In genomic region chr15:88625943-88626741, GRCh38 we compare ENCODE assay signal across 13 cellular contexts. TPM values are rescaled to one million over a fixed set of nuclear protein-coding genes. Genes with fewer than 3 reads are reported as not detected.
DNase-seq lines count a peak whose midpoint lies in the region; ATAC-seq, FAIRE-seq and TF ChIP-seq lines count a peak whose summit lies in the region.
"Had no signal": no experiment of that assay in that cellular context is flagged by ENCODE, and none has a peak within 500 bp of the region (broad histone marks: within the 10 kb centered on the region; RNA-seq: fewer than 3 reads in every experiment).

No MANE protein-coding gene starts in this region.

- H2BK5ac ChIP-seq in H1 (ENCODE audit: low read depth, low read length) = no peak overlapping the region

- no peak overlapping the region for H2BK15ac ChIP-seq in H1 (ENCODE audit: low read length)

- H3K4me3 ChIP-seq in PC-3 (ENCODE audit: low read length) (no peak overlapping the region), H1 (ENCODE audit: extremely low read depth in 1 of 4, insufficient read depth in 2 of 4, low read depth in 3 of 4, low read length in 4 of 4) (no peak overlapping the region), thymus (ENCODE audit: low read length) (no peak overlapping the region)
- H3K4me3 ChIP-seq: tibial artery had no signal

- H2AFZ ChIP-seq in PC-3 (ENCODE audit: low read length) = no peak overlapping the region
- H2AFZ ChIP-seq in H1 (ENCODE audit: low read length) = no peak overlapping the region

- no peak overlapping the region for H2BK20ac ChIP-seq in H1 (ENCODE audit: low read length)

- TF ChIP-seq EP300 in H1 (IDR thresholded peaks at IDR 0.05; ENCODE audit: borderline replicate concordance in 1 of 2, low read depth in 2 of 2, low read length in 2 of 2) = no peak

- H3K4me1 ChIP-seq in PC-3 (ENCODE audit: insufficient read depth, low read length) (peaks cover 72% of the 10 kb centered on the region), H1 (replicated peaks in 1 of 4; ENCODE audit: control insufficient read depth in 3 of 4, insufficient read depth in 4 of 4, low read length in 3 of 4) (peaks cover 10 to 23% (median 13%) of the 10 kb centered on the region in 4 experiments), thymus (ENCODE audit: control insufficient read depth, insufficient read depth, low read length) (peaks cover 70% of the 10 kb centered on the region)

- peaks cover 14% of the 10 kb centered on the region for H3K23me2 ChIP-seq in H1 (ENCODE audit: low read depth, low read length)

- peaks cover 97% of the 10 kb centered on the region for H3K36me3 Mint-ChIP-seq in activated T-cell treated with anti-CD3 and anti-CD28 coated beads, Interleukin-2, amount 50 U/mL, for 24 hours (ENCODE audit: low read depth)

- TF ChIP-seq POLR2A in H1 (IDR thresholded peaks at IDR 0.05; ENCODE audit: control extremely low read depth in 1 of 2, low read depth in 2 of 2, low read length in 2 of 2) = peak; percentile 19 to 47; a peak in 2 of 3 replicates

- H3K4ac ChIP-seq in H1 (replicated peaks; ENCODE audit: insufficient read length, low read depth, low read length) = no peak overlapping the region

- H3K79me2 ChIP-seq in PC-3 (ENCODE audit: low read length) (peaks cover 94% of the 10 kb centered on the region), H1 (ENCODE audit: control insufficient read depth in 1 of 2, insufficient read depth in 2 of 2, low read length in 2 of 2) (peaks cover 63 to 87% of the 10 kb centered on the region in 2 experiments)

- no peak overlapping the region for H3K14ac ChIP-seq in H1 (ENCODE audit: insufficient read length)

- FAIRE-seq in H1 (lab: Jason Lieb, UNC) (no peak), RCC 7860 (lab: Jason Lieb, UNC) (no peak)

- no peak overlapping the region for H2AK5ac ChIP-seq in H1 (ENCODE audit: low read depth, low read length)

- H3K27ac Mint-ChIP-seq in activated T-cell treated with anti-CD3 and anti-CD28 coated beads, Interleukin-2, amount 50 U/mL, for 24 hours = peak overlapping the region; percentile 87

- no peaks in the 10 kb centered on the region for H3K9me3 Mint-ChIP-seq in activated T-cell treated with anti-CD3 and anti-CD28 coated beads, Interleukin-2, amount 50 U/mL, for 24 hours

- H3K9me3 ChIP-seq in PC-3 (ENCODE audit: low read length) (no peaks in the 10 kb centered on the region), H1 (ENCODE audit: insufficient read depth in 2 of 2, low read depth in 1 of 2, low read length in 1 of 2) (no peaks in the 10 kb centered on the region), thymus (ENCODE audit: control insufficient read depth) (no peaks in the 10 kb centered on the region)
- H3K9me3 ChIP-seq: tibial artery had no signal

- BruUV-seq in PC-3 (replicated peaks; lab: Mats Ljungman, UMichigan) = no TSS peak

- TF ChIP-seq RAD21 in H1 (IDR thresholded peaks at IDR 0.05 in 1 of 2, conservative IDR thresholded peaks at IDR 0.05 in 1 of 2; ENCODE audit: low read depth in 2 of 2, low read length in 2 of 2) = no peak

- POLR2A ChIA-PET in PC-3 (lab: Charles Lee; ENCODE audit: unreplicated experiment) (no interaction called here), H1 (lab: Charles Lee; ENCODE audit: partially characterized antibody) (interaction anchor here (0.8 to 7.5 kb wide), 7 partner anchors 8 to 90 kb away, joined by 3 to 61 read pairs (median 20); partner anchors contain the start of gene ISG20)

- no peaks in the 10 kb centered on the region for H3K27me3 ChIP-seq in PC-3 (ENCODE audit: low read length)
- no peaks in the 10 kb centered on the region for H3K27me3 ChIP-seq in H1 (replicated peaks in 1 of 4; ENCODE audit: control insufficient read depth in 3 of 4, extremely low read depth in 1 of 4, insufficient read depth in 3 of 4, low read length in 3 of 4)
- no peaks in the 10 kb centered on the region for H3K27me3 ChIP-seq in thymus (ENCODE audit: control insufficient read depth, insufficient read depth)
- H3K27me3 ChIP-seq: tibial artery had no signal

- H3K27ac ChIP-seq in PC-3 (ENCODE audit: low read length) (no peak overlapping the region), H1 (ENCODE audit: low read depth, low read length) (no peak overlapping the region), thymus (ENCODE audit: low read depth) (peak overlapping the region; percentile 96)
- H3K27ac ChIP-seq: tibial artery had no signal

- H3K56ac ChIP-seq in H1 (replicated peaks; ENCODE audit: insufficient read length, low read depth, low read length) = no peak overlapping the region

- H4K8ac ChIP-seq in H1 (ENCODE audit: extremely low read depth, insufficient read depth, low read length) = no peak overlapping the region

- H3K4me1 Mint-ChIP-seq in activated T-cell treated with anti-CD3 and anti-CD28 coated beads, Interleukin-2, amount 50 U/mL, for 24 hours (ENCODE audit: low read depth) = peaks cover 88% of the 10 kb centered on the region

- H3K23ac ChIP-seq in H1 (ENCODE audit: insufficient read length) = no peak overlapping the region

- no peaks in the 10 kb centered on the region for H3K9me2 ChIP-seq in PC-3 (replicated peaks; ENCODE audit: low read length)

- no peaks in the 10 kb centered on the region for H3K27me3 Mint-ChIP-seq in activated T-cell treated with anti-CD3 and anti-CD28 coated beads, Interleukin-2, amount 50 U/mL, for 24 hours

- no peak overlapping the region for H4K91ac ChIP-seq in H1 (replicated peaks; ENCODE audit: insufficient read length, low read length)

- H3K9ac ChIP-seq in PC-3 (ENCODE audit: low read length) (no peak overlapping the region), H1 (replicated peaks in 1 of 4; ENCODE audit: extremely low read depth in 1 of 4, low read depth in 3 of 4, low read length in 3 of 4) (no peak overlapping the region; a peak in 1 of 7 replicates)

- H3K36me3 ChIP-seq in PC-3 (ENCODE audit: low read depth, low read length) = peaks cover 57% of the 10 kb centered on the region
- H3K36me3 ChIP-seq in H1 (ENCODE audit: control insufficient read depth in 2 of 4, insufficient read depth in 4 of 4, low read length in 3 of 4) = peaks cover 43 to 70% (median 60%) of the 10 kb centered on the region in 4 experiments
- peaks cover 32% of the 10 kb centered on the region for H3K36me3 ChIP-seq in thymus (ENCODE audit: control insufficient read depth, insufficient read depth)

- H2BK12ac ChIP-seq in H1 (ENCODE audit: low read depth, low read length) = no peak overlapping the region

- in situ Hi-C loops in GM13976 (cut with MboI; ENCODE audit: low sequenced_read_pairs, unreplicated experiment) = loop anchor here (10.0 kb wide), 1 partner anchor 151 kb away; no protein-coding TSS in a partner anchor

- CTCF ChIA-PET in PC-3 (lab: Charles Lee) = no interaction called here
- CTCF ChIA-PET in H1 (lab: Charles Lee; ENCODE audit: partially characterized antibody) = interaction anchor here (0.7 to 1.2 kb wide), 5 partner anchors 12 to 172 kb away, joined by 3 to 5 read pairs (median 4); partner anchors contain the start of gene ISG20

- peak overlapping the region; percentile 54 for H3K4me3 Mint-ChIP-seq in activated T-cell treated with anti-CD3 and anti-CD28 coated beads, Interleukin-2, amount 50 U/mL, for 24 hours

- ATAC-seq in PC-3 = no peak

- DNase-seq in activated T-cell treated with anti-CD3 and anti-CD28 coated beads, Interleukin-2, amount 50 U/mL, for 24 hours = no peak
- DNase-seq in activated T-cell treated with anti-CD3 and anti-CD28 coated beads, Interleukin-2, amount 50 U/mL, for 1 hour = no peak
- no peak for DNase-seq in PC-3
- DNase-seq in H1 (ENCODE audit: low read depth in 1 of 2, low spot score in 2 of 2) = no peak
- DNase-seq in GM13976 (ENCODE audit: low spot score) = no peak
- no peak for DNase-seq in RCC 7860 (ENCODE audit: low spot score)
- no peak for DNase-seq in Ammon's horn (ENCODE audit: low spot score)
- DNase-seq: activated CD4-positive, alpha-beta T cell treated with anti-CD3 and anti-CD28 coated beads, Interleukin-2, amount 50 U/mL, for 48 hours; anterior cingulate cortex; cortex of kidney; Kasumi-1 had no signal

- WGBS in H1 (ENCODE audit: extremely low coverage in 1 of 2, insufficient coverage in 1 of 2, insufficient read length in 1 of 2, insufficient replicate concordance in 2 of 2, low coverage in 1 of 2, low lambda C conversion rate in 2 of 2, missing lambda C conversion rate in 1 of 2), 2 experiments = 96% methylated on average over 17 of the region's 23 CpGs; no CpG with 5 or more reads in 1 of the 2 experiments
- WGBS in thymus = 95% methylated on average over 23 of the region's 23 CpGs

- no peaks in the 10 kb centered on the region for H3F3A ChIP-seq in PC-3 (ENCODE audit: low read length, unreplicated experiment)

- peaks cover 30% of the 10 kb centered on the region; the same call in 1 of the 2 replicates for H4K20me1 ChIP-seq in PC-3 (ENCODE audit: low read length)
- H4K20me1 ChIP-seq in H1 (replicated peaks in 1 of 2; ENCODE audit: control insufficient read depth in 1 of 2, insufficient read depth in 2 of 2, low read length in 2 of 2) = peaks cover 71 to 75% of the 10 kb centered on the region in 2 experiments

- no peak overlapping the region for H2BK120ac ChIP-seq in H1 (replicated peaks; ENCODE audit: low read depth, low read length)

- H3K18ac ChIP-seq in H1 (ENCODE audit: extremely low read depth, low read length) = no peak overlapping the region

- TF ChIP-seq CTCF in PC-3 (conservative IDR thresholded peaks at IDR 0.05; ENCODE audit: low read depth, low read length) (no peak), H1 (IDR thresholded peaks at IDR 0.05; ENCODE audit: control extremely low read depth in 1 of 3, insufficient read depth in 1 of 3, low read depth in 1 of 3, low read length in 3 of 3) (no peak), GM13976 (IDR thresholded peaks at IDR 0.05; ENCODE audit: borderline replicate concordance, control extremely low read depth, extremely low read depth, insufficient read depth, missing control alignments) (no peak)

- H4K5ac ChIP-seq in H1 (ENCODE audit: insufficient read length, low read depth, low read length) = no peak overlapping the region

- intact Hi-C loops in PC-3 (cut with micrococcal nuclease) = loop anchor here (10.0 kb wide), 1 partner anchor 209 kb away; no protein-coding TSS in a partner anchor

- peaks cover 26% of the 10 kb centered on the region; the same call in 1 of the 2 replicates for H3K79me1 ChIP-seq in H1 (ENCODE audit: low read depth, low read length)

- H3K4me2 ChIP-seq in PC-3 (ENCODE audit: low read length) (0 out of 2 replicates have a peak overlapping the region, but pooled peaks have one; percentile 9), H1 (ENCODE audit: insufficient read depth in 1 of 2, low read depth in 2 of 2, low read length in 2 of 2) (no peak overlapping the region; a peak in 2 of 4 replicates)

RNA-seq across cellular contexts. Expression of gene AEN, which starts 5.0 kb away (rescaled TPM):
- 81.3 and 98.7 TPM in 2 replicates for total RNA-seq in PC-3 (2014; rRNA removed)
- 122 and 125 TPM in 2 replicates for total RNA-seq in H1 (2021; fragmentation: NEBNext Ultra II Directional; extraction: Animal tissue kit (Norgen Biotek cat#: 25700))
- polyA plus RNA-seq in H1 (2011; rRNA removed) (112 and 167 TPM in 2 replicates), thymus (14.1 TPM)
- polyA plus RNA-seq in H1 (2011; cell fraction: cytosol; rRNA removed) = 150 TPM
- polyA plus RNA-seq in H1 (2011; cell fraction: nucleus; rRNA removed) = 209 TPM
- 89.9 to 128 TPM (median 107 TPM) in 4 replicates for polyA plus RNA-seq in H1 (2012, experiment 1 of 2)
- polyA plus RNA-seq in H1 (2012, experiment 2 of 2) = 126 TPM
- 61.5 TPM for polyA plus RNA-seq in H1 (2013, experiment 1 of 2)
- polyA plus RNA-seq in H1 (2013, experiment 2 of 2) = 61.2 TPM
- 157 and 180 TPM in 2 replicates for polyA minus RNA-seq in H1 (2011; rRNA and poly(A)+ RNA removed)
- polyA minus RNA-seq in H1 (2011; cell fraction: cytosol; rRNA and poly(A)+ RNA removed) = 130 TPM
- polyA minus RNA-seq in H1 (2011; cell fraction: nucleus; rRNA and poly(A)+ RNA removed) = 229 TPM

RNA-seq across cellular contexts. Expression of gene ISG20, which starts 12.7 kb away (rescaled TPM):
- total RNA-seq in PC-3 (2014; rRNA removed) = 48.6 and 64.0 TPM in 2 replicates
- 2.9 and 4.0 TPM in 2 replicates for total RNA-seq in H1 (2021; fragmentation: NEBNext Ultra II Directional; extraction: Animal tissue kit (Norgen Biotek cat#: 25700))
- polyA plus RNA-seq in H1 (2011; rRNA removed) (5.0 and 5.2 TPM in 2 replicates), thymus (272 TPM)
- polyA plus RNA-seq in H1 (2011; cell fraction: cytosol; rRNA removed) = 5.5 TPM
- 6.6 TPM for polyA plus RNA-seq in H1 (2011; cell fraction: nucleus; rRNA removed)
- 2.5 to 5.7 TPM (median 4.1 TPM) in 4 replicates for polyA plus RNA-seq in H1 (2012, experiment 1 of 2)
- polyA plus RNA-seq in H1 (2012, experiment 2 of 2) = 3.0 TPM
- 3.1 TPM for polyA plus RNA-seq in H1 (2013, experiment 1 of 2)
- polyA plus RNA-seq in H1 (2013, experiment 2 of 2) = 2.1 TPM
- polyA minus RNA-seq in H1 (2011; rRNA and poly(A)+ RNA removed) = 1.8 and 2.0 TPM in 2 replicates
- polyA minus RNA-seq in H1 (2011; cell fraction: cytosol; rRNA and poly(A)+ RNA removed) = 0.81 TPM
- 3.0 TPM for polyA minus RNA-seq in H1 (2011; cell fraction: nucleus; rRNA and poly(A)+ RNA removed)
